In genomic region chr4:1207603-1208265, GRCh38 we compare ENCODE assay signal across 9 cellular contexts. TPM values are rescaled to one million over a fixed set of nuclear protein-coding genes. Genes with fewer than 3 reads are reported as not detected.
A peak's percentile ranks its signal among the peaks of the same experiment; 100 is the strongest.
DNase-seq lines count a peak whose midpoint lies in the region; ATAC-seq and TF ChIP-seq lines count a peak whose summit lies in the region.
"Had no signal": no experiment of that assay in that cellular context is flagged by ENCODE, and none has a peak within 500 bp of the region (broad histone marks: within the 10 kb centered on the region; RNA-seq: fewer than 3 reads in every experiment).

No MANE protein-coding gene starts in this region.

- H3K4me3 ChIP-seq in GM23338 (no peak overlapping the region), astrocyte of the spinal cord (ENCODE audit: low read depth, low read length) (no peak overlapping the region), spleen (no peak overlapping the region)

- H4K20me1 ChIP-seq in GM23338 (replicated peaks; ENCODE audit: insufficient read depth), result no peaks in the 10 kb centered on the region

- no peaks in the 10 kb centered on the region for H3K27me3 ChIP-seq in GM23338 (ENCODE audit: insufficient read depth)
- H3K27me3 ChIP-seq in spleen (replicated peaks in 1 of 7), result no peaks in the 10 kb centered on the region

- H3K4me1 Mint-ChIP-seq in GM23338, result no peaks in the 10 kb centered on the region; the same call in 2 of the 3 replicates

- 79 to 95% (median 83%) methylated on average over 18 to 28 of the region's 31 CpGs for WGBS in spleen, 5 donors

- no peak overlapping the region for H3K27ac ChIP-seq in GM23338 (ENCODE audit: low read depth)
- peak overlapping the region in 6 of 8 donors; percentile 27 to 74 (median 58) for H3K27ac ChIP-seq in spleen

- TF ChIP-seq POLR2A in spleen (IDR thresholded peaks at IDR 0.05), result no peak

- H3K4me3 Mint-ChIP-seq in GM23338, result no peak overlapping the region
- H3K4me3 Mint-ChIP-seq: activated naive CD4-positive, alpha-beta T cell treated with anti-CD3 and anti-CD28 coated beads for 36 hours had no signal

- ATAC-seq in GM23338 (no peak; the same call in 2 of the 3 replicates), GM18511 (IDR thresholded peaks at IDR 0.05; ENCODE audit: unreplicated experiment) (no peak), HG03354 (IDR thresholded peaks at IDR 0.05; ENCODE audit: poor library complexity, severe bottlenecking, unreplicated experiment) (no peak), HG02852 (IDR thresholded peaks at IDR 0.05; ENCODE audit: unreplicated experiment) (no peak)

- no peak for TF ChIP-seq CTCF in GM23338 (conservative IDR thresholded peaks at IDR 0.05; ENCODE audit: low read depth in 2 of 2)
- no peak for TF ChIP-seq CTCF in astrocyte of the spinal cord (IDR thresholded peaks at IDR 0.05; ENCODE audit: low read depth, low read length)
- TF ChIP-seq CTCF in spleen (IDR thresholded peaks at IDR 0.05 in 8 of 11, conservative IDR thresholded peaks at IDR 0.05 in 3 of 11), result no peak

- no peak overlapping the region for H3K27ac Mint-ChIP-seq in GM23338
- H3K27ac Mint-ChIP-seq: activated naive CD4-positive, alpha-beta T cell treated with anti-CD3 and anti-CD28 coated beads for 36 hours had no signal

- H3K79me2 ChIP-seq in GM23338 (replicated peaks; ENCODE audit: insufficient read depth), result no peaks in the 10 kb centered on the region

- no peak overlapping the region for H2AFZ ChIP-seq in GM23338

- in situ Hi-C loops in astrocyte of the spinal cord (cut with HindIII; ENCODE audit: low sequenced_read_pairs), result no loop called here

- DNase-seq in GM23338 (ENCODE audit: low spot score), result peak; percentile 11
- DNase-seq in astrocyte of the spinal cord (ENCODE audit: low read depth, low spot score), result peak; percentile 61
- peak in 37 of 51 donors; percentile 15 to 80 (median 47) for DNase-seq in hypothalamus (lab: John Stamatoyannopoulos, UW)
- peak; percentile 78 for DNase-seq in spleen
- DNase-seq in HK-2 (ENCODE audit: unreplicated experiment), result no peak

- H3K4me1 ChIP-seq in GM23338 (ENCODE audit: insufficient read depth) (no peaks in the 10 kb centered on the region), spleen (peaks cover 23 to 95% (median 72%) of the 10 kb centered on the region in 6 donors)

- intact Hi-C loops in spleen (cut with DNase I; ENCODE audit: low total_unique reads), result no loop called here

- no peaks in the 10 kb centered on the region for H3K9me2 ChIP-seq in GM23338 (ENCODE audit: insufficient read depth)

- H3K9me3 Mint-ChIP-seq in GM23338, result no peaks in the 10 kb centered on the region
- H3K9me3 Mint-ChIP-seq: activated naive CD4-positive, alpha-beta T cell treated with anti-CD3 and anti-CD28 coated beads for 36 hours had no signal

- no peaks in the 10 kb centered on the region for H3K36me3 ChIP-seq in GM23338 (ENCODE audit: insufficient read depth)
- peaks cover 0 to 49% (median 24%) of the 10 kb centered on the region in 6 donors for H3K36me3 ChIP-seq in spleen

- H3K27me3 Mint-ChIP-seq in GM23338 (ENCODE audit: insufficient read depth, low read depth, poor library complexity), result peaks cover 6% of the 10 kb centered on the region

- no peaks in the 10 kb centered on the region for H3F3A ChIP-seq in GM23338 (replicated peaks; ENCODE audit: low read depth)

- no peaks in the 10 kb centered on the region for H3K9me3 ChIP-seq in spleen

- H3K36me3 Mint-ChIP-seq in GM23338 (ENCODE audit: low read depth), result peaks cover 7% of the 10 kb centered on the region

- H3K4me2 ChIP-seq in GM23338, result no peak overlapping the region

TF ChIP-seq in GM23338, 12 proteins besides CTCF, POLR2A, EP300 and RAD21 (continues in another document):
- TF ChIP-seq STAT1 (IDR thresholded peaks at IDR 0.05; ENCODE audit: unreplicated experiment), result no peak
- TF ChIP-seq JUNB (IDR thresholded peaks at IDR 0.05; ENCODE audit: unreplicated experiment), result no peak
- TF ChIP-seq ZNF114 (CRISPR knock-in tag; IDR thresholded peaks at IDR 0.05), result no peak
- no peak for TF ChIP-seq ZNF331 (CRISPR knock-in tag; IDR thresholded peaks at IDR 0.05; ENCODE audit: low read depth)
- TF ChIP-seq POLR2AphosphoS5 (IDR thresholded peaks at IDR 0.05; ENCODE audit: low read depth), result no peak
- no peak for TF ChIP-seq ZNF462 (CRISPR knock-in tag; IDR thresholded peaks at IDR 0.05)
- no peak for TF ChIP-seq CREB1 (CRISPR knock-in tag; IDR thresholded peaks at IDR 0.05; ENCODE audit: low read depth)
- TF ChIP-seq EZH2phosphoT487 (IDR thresholded peaks at IDR 0.05; ENCODE audit: unreplicated experiment), result no peak

RNA-seq across cellular contexts. Expression of gene SPON2, which starts 35.4 kb away (rescaled TPM):
- 2.1 and 2.2 TPM in 2 replicates for total RNA-seq in GM23338 (2014; rRNA removed; shearing (Covaris generic))
- polyA plus RNA-seq in GM23338 (2016; fragmentation: Nextera tagmentation; extraction: Ambion mirVana) (1.2 and 2.4 TPM in 2 replicates), spleen (10 to 100 TPM in 2 of 3 donors, 1 to 10 TPM in 1; 8.3 to 29.8 (median 11.7) TPM)
- 10 to 100 TPM; 15.5 to 51.3 (median 43.7) TPM for total RNA-seq in spleen

RNA-seq across cellular contexts. Expression of gene CTBP1, which starts 41.2 kb away (rescaled TPM):
- 125 and 192 TPM in 2 replicates for total RNA-seq in GM23338 (2014; rRNA removed; shearing (Covaris generic))
- polyA plus RNA-seq in GM23338 (2016; fragmentation: Nextera tagmentation; extraction: Ambion mirVana) (74.0 and 89.2 TPM in 2 replicates), spleen (100 to 1,000 TPM; 101 to 176 (median 123) TPM)
- 100 to 1,000 TPM; 162 to 226 (median 196) TPM for total RNA-seq in spleen
